ENCODE assay signal across 8 cellular contexts in genomic region chr20:43537921-43538854, GRCh38. TPM values are rescaled to one million over a fixed set of nuclear protein-coding genes. Genes with fewer than 3 reads are reported as not detected.
DNase-seq lines count a peak whose midpoint lies in the region; ATAC-seq lines count a peak whose summit lies in the region.

No MANE protein-coding gene starts in this region.

- no peaks in the 10 kb centered on the region for H3K27me3 Mint-ChIP-seq in activated naive CD8-positive, alpha-beta T cell treated with anti-CD3 and anti-CD28 coated beads, Interleukin-2, amount 50 U/mL, for 24 hours

- no peaks in the 10 kb centered on the region for H3K9me3 ChIP-seq in SJSA1 (replicated peaks)

- H3K4me3 ChIP-seq in SJSA1 = no peak overlapping the region

- ATAC-seq in activated naive CD8-positive, alpha-beta T cell treated with anti-CD3 and anti-CD28 coated beads, Interleukin-2, amount 50 U/mL, for 24 hours = no peak
- ATAC-seq in GM21447 (IDR thresholded peaks at IDR 0.05; ENCODE audit: unreplicated experiment) (no peak), GM21390 (IDR thresholded peaks at IDR 0.05; ENCODE audit: unreplicated experiment) (no peak)

- peak; percentile 82 for DNase-seq in DMS53 (lab: John Stamatoyannopoulos, UW)
- DNase-seq in KG1 (lab: John Stamatoyannopoulos, UW) = peak; percentile 5
- peak; percentile 54 to 63 for DNase-seq in SJSA1 (ENCODE audit: low read depth in 1 of 2, low spot score in 2 of 2)
- peak; percentile 45 for DNase-seq in activated naive CD8-positive, alpha-beta T cell treated with anti-CD3 and anti-CD28 coated beads, Interleukin-2, amount 50 U/mL, for 24 hours
- peak; percentile 72 for DNase-seq in cardiac septum (ENCODE audit: low spot score)
- peak; percentile 86 for DNase-seq in posterior vena cava (ENCODE audit: low spot score)

- H3K4me1 ChIP-seq in SJSA1 (replicated peaks) = no peaks in the 10 kb centered on the region

- intact Hi-C loops in cardiac septum (cut with DNase I) = loop anchor here (2.0 to 5.0 kb wide), 3 partner anchors 54 to 543 kb away; partner anchors contain the start of gene IFT52
- intact Hi-C loops in posterior vena cava (cut with DNase I) = loop anchor here (10.0 kb wide), 2 partner anchors 537 to 547 kb away; no protein-coding TSS in a partner anchor

- H3K27ac Mint-ChIP-seq in activated naive CD8-positive, alpha-beta T cell treated with anti-CD3 and anti-CD28 coated beads, Interleukin-2, amount 50 U/mL, for 24 hours = no peak overlapping the region

- no peaks in the 10 kb centered on the region for H3K27me3 ChIP-seq in SJSA1 (replicated peaks)

- no peak overlapping the region for H3K27ac ChIP-seq in SJSA1

- H3K4me1 Mint-ChIP-seq in activated naive CD8-positive, alpha-beta T cell treated with anti-CD3 and anti-CD28 coated beads, Interleukin-2, amount 50 U/mL, for 24 hours = peaks cover 4% of the 10 kb centered on the region

- H3K4me3 Mint-ChIP-seq in activated naive CD8-positive, alpha-beta T cell treated with anti-CD3 and anti-CD28 coated beads, Interleukin-2, amount 50 U/mL, for 24 hours = no peak overlapping the region

- H3K9me3 Mint-ChIP-seq in activated naive CD8-positive, alpha-beta T cell treated with anti-CD3 and anti-CD28 coated beads, Interleukin-2, amount 50 U/mL, for 24 hours = no peaks in the 10 kb centered on the region

- H3K36me3 ChIP-seq in SJSA1 = no peaks in the 10 kb centered on the region

- no peaks in the 10 kb centered on the region for H3K36me3 Mint-ChIP-seq in activated naive CD8-positive, alpha-beta T cell treated with anti-CD3 and anti-CD28 coated beads, Interleukin-2, amount 50 U/mL, for 24 hours (ENCODE audit: low read depth)

RNA-seq across cellular contexts. Expression of gene SGK2, which starts 20.6 kb away (rescaled TPM):
- total RNA-seq in SJSA1 (2014; rRNA removed; shearing (Covaris generic)) = not detected in 2 replicates
- total RNA-seq in cardiac septum = 0.70 TPM
- total RNA-seq in posterior vena cava = 1 to 10 TPM in 1 of 2 donors, under 1 TPM in 1; 0.76 to 1.3 TPM

RNA-seq across cellular contexts. Expression of gene L3MBTL1, which starts 30.7 kb away (rescaled TPM):
- total RNA-seq in SJSA1 (2014; rRNA removed; shearing (Covaris generic)) = not detected in 2 replicates
- total RNA-seq in cardiac septum (7.9 TPM), posterior vena cava (1 to 10 TPM; 6.7 to 7.1 TPM)

RNA-seq across cellular contexts. Expression of gene IFT52, which starts 52.5 kb away (rescaled TPM):
- 32.5 and 34.7 TPM in 2 replicates for total RNA-seq in SJSA1 (2014; rRNA removed; shearing (Covaris generic))
- 10.2 TPM for total RNA-seq in cardiac septum
- total RNA-seq in posterior vena cava = 10 to 100 TPM; 26.7 to 30.1 TPM

Comparison
In these comparisons a context has a peak if more than half of its experiments do, and no peak if none do; other contexts are left out.
1. DNase-seq: peak in every context shown above with its lines; median percentile 86 in posterior vena cava; 82 in DMS53; 72 in cardiac septum; 58 in SJSA1; 45 in activated naive CD8-positive, alpha-beta T cell treated with anti-CD3 and anti-CD28 coated beads, Interleukin-2, amount 50 U/mL, for 24 hours; 5 in KG1.